In genomic region chr13:34148359-34148758, GRCh38 we compare ENCODE assay signal across 20 cellular contexts.
"Had no signal": no experiment of that assay in that cellular context is flagged by ENCODE, and none has a peak within 500 bp of the region (broad histone marks: within the 10 kb centered on the region; RNA-seq: fewer than 3 reads in every experiment).

No MANE protein-coding gene starts in this region.

- DNase-seq: dermis blood vessel endothelial cell; dorsolateral prefrontal cortex; effector CD4-positive, alpha-beta T cell; effector memory CD4-positive, alpha-beta T cell; foreskin keratinocyte; head of caudate nucleus; heart right ventricle; hippocampal formation; left cardiac atrium; left ventricle myocardium superior; lower lobe of right lung; mucosa of descending colon; naive B cell; naive thymus-derived CD8-positive, alpha-beta T cell had no signal

- H3K36me3 ChIP-seq: esophagus muscularis mucosa, gastroesophageal sphincter, heart right ventricle, left lung, lower lobe of right lung had no signal

- H3K4me3 Mint-ChIP-seq: memory B cell; mesothelial cell of epicardium; naive B cell; naive thymus-derived CD8-positive, alpha-beta T cell had no signal

- ATAC-seq: foreskin keratinocyte; gastroesophageal sphincter; heart right ventricle; left cardiac atrium; left lung; left ventricle myocardium superior; lower lobe of right lung; mucosa of descending colon; naive thymus-derived CD8-positive, alpha-beta T cell had no signal

- H3K4me3 ChIP-seq: coronary artery, dorsolateral prefrontal cortex, esophagus muscularis mucosa, gastroesophageal sphincter, heart right ventricle, left lung, lower lobe of right lung, mucosa of descending colon had no signal

- H3K4me1 ChIP-seq: esophagus muscularis mucosa, heart right ventricle, left lung, lower lobe of right lung had no signal

- H3K27me3 Mint-ChIP-seq: memory B cell had no signal

- H3K27me3 ChIP-seq: esophagus muscularis mucosa, foreskin keratinocyte, gastroesophageal sphincter, heart right ventricle, left lung had no signal

- H3K4me1 Mint-ChIP-seq: memory B cell; naive B cell; naive thymus-derived CD8-positive, alpha-beta T cell had no signal

- H3K27ac Mint-ChIP-seq: memory B cell; mesothelial cell of epicardium; naive B cell; naive thymus-derived CD8-positive, alpha-beta T cell had no signal

- H3K36me3 Mint-ChIP-seq: memory B cell; mesothelial cell of epicardium; naive B cell; naive thymus-derived CD8-positive, alpha-beta T cell had no signal

- H3K9me3 Mint-ChIP-seq: memory B cell had no signal

- H3K27ac ChIP-seq: coronary artery, dorsolateral prefrontal cortex, esophagus muscularis mucosa, foreskin keratinocyte, gastroesophageal sphincter, heart right ventricle, left lung, lower lobe of right lung had no signal
